ENCODE assay signal across 8 cellular contexts in genomic region chr11:80155412-80156017, GRCh38.
DNase-seq lines count a peak whose midpoint lies in the region; ATAC-seq and TF ChIP-seq lines count a peak whose summit lies in the region.

No MANE protein-coding gene starts in this region.

- TF ChIP-seq EP300 in suprapubic skin (IDR thresholded peaks at IDR 0.05), result no peak

- no peak overlapping the region for H3K4me3 ChIP-seq in cardiac muscle cell
- no peak overlapping the region for H3K4me3 ChIP-seq in suprapubic skin

- no peaks in the 10 kb centered on the region for H3K9me3 ChIP-seq in cardiac muscle cell (ENCODE audit: low read depth)
- no peaks in the 10 kb centered on the region for H3K9me3 ChIP-seq in suprapubic skin

- intact Hi-C loops in cardiac septum (cut with DNase I), result loop anchor here (5.0 to 10.0 kb wide), 2 partner anchors 393 to 1511 kb away; no protein-coding TSS in a partner anchor

- TF ChIP-seq POLR2A in suprapubic skin (IDR thresholded peaks at IDR 0.05), result no peak

- peak; percentile 21 to 45 for DNase-seq in cardiac muscle cell (ENCODE audit: low read depth in 1 of 2, low spot score in 1 of 2)
- DNase-seq in cardiac septum (ENCODE audit: low spot score), result no peak
- peak; percentile 31 for DNase-seq in HS-27A (ENCODE audit: low read depth)
- DNase-seq in SKM-1 (lab: John Stamatoyannopoulos, UW; ENCODE audit: unreplicated experiment), result peak; percentile 21
- peak; percentile 32 for DNase-seq in kidney glomerular epithelial cell (lab: John Stamatoyannopoulos, UW)
- DNase-seq in germinal center (ENCODE audit: low spot score), result no peak
- DNase-seq in suprapubic skin (ENCODE audit: low spot score in 2 of 2), result no peak

- H3K4me1 ChIP-seq in cardiac muscle cell (ENCODE audit: low read depth) (peaks cover 13% of the 10 kb centered on the region), suprapubic skin (no peaks in the 10 kb centered on the region)

- no peaks in the 10 kb centered on the region for H3K27me3 ChIP-seq in cardiac muscle cell
- H3K27me3 ChIP-seq in suprapubic skin, result no peaks in the 10 kb centered on the region

- 22% methylated on average over 4 of the region's 4 CpGs for WGBS in suprapubic skin

- H3K36me3 ChIP-seq in cardiac muscle cell (no peaks in the 10 kb centered on the region), suprapubic skin (no peaks in the 10 kb centered on the region)

- H3K27ac ChIP-seq in cardiac muscle cell (no peak overlapping the region), suprapubic skin (no peak overlapping the region)

- TF ChIP-seq CTCF in cardiac muscle cell (IDR thresholded peaks at IDR 0.05; ENCODE audit: low read depth, low read length) (peak; percentile 51), suprapubic skin (IDR thresholded peaks at IDR 0.05) (peak in 1 of 2 donors; percentile 22)

- ATAC-seq in GM21737 (IDR thresholded peaks at IDR 0.05; ENCODE audit: unreplicated experiment), result no peak

Comparison
In these comparisons a context has a peak if more than half of its experiments do, and no peak if none do; other contexts are left out.
1. DNase-seq: peak in cardiac muscle cell (2 of 2), HS-27A (single experiment), SKM-1 (single experiment) and kidney glomerular epithelial cell (single experiment); none in cardiac septum (single experiment), germinal center (single experiment) and suprapubic skin (0 of 2).